1 cellular context compared by ENCODE assay signal in genomic region chr3:59857589-59858346, GRCh38.
TF ChIP-seq lines count a peak whose summit lies in the region.

No MANE protein-coding gene starts in this region.

TF ChIP-seq in GM12878, 131 proteins besides CTCF, POLR2A, EP300 and RAD21 (continued from another document and continues in another):
- TF ChIP-seq ZZZ3 (IDR thresholded peaks at IDR 0.05; ENCODE audit: control insufficient read depth, insufficient read length, low read depth) (no peak), NFYA (IDR thresholded peaks at IDR 0.05; ENCODE audit: borderline replicate concordance, low read depth, low read length) (no peak), SUZ12 (IDR thresholded peaks at IDR 0.05; ENCODE audit: unreplicated experiment) (no peak), BCLAF1 (IDR thresholded peaks at IDR 0.05) (no peak), ETV6 (conservative IDR thresholded peaks at IDR 0.05 in 1 of 2, IDR thresholded peaks at IDR 0.05 in 1 of 2; ENCODE audit: borderline replicate concordance in 1 of 2, low read depth in 1 of 2) (no peak), ATF2 (IDR thresholded peaks at IDR 0.05; ENCODE audit: low read length) (0 out of 2 replicates have a peak, but pooled peaks have one; percentile 16), ZBTB4 (CRISPR knock-in tag; IDR thresholded peaks at IDR 0.05) (no peak), PAX8 (IDR thresholded peaks at IDR 0.05) (no peak), ZBTB40 (IDR thresholded peaks at IDR 0.05; ENCODE audit: borderline replicate concordance) (no peak), SPI1 (IDR thresholded peaks at IDR 0.05; ENCODE audit: borderline replicate concordance, insufficient read depth, low read depth, low read length) (peak; percentile 75; the same call in 1 of the 2 replicates), JUND (IDR thresholded peaks at IDR 0.05; ENCODE audit: low read depth, low read length) (no peak), MLLT1 (IDR thresholded peaks at IDR 0.05) (no peak), MEF2B (IDR thresholded peaks at IDR 0.05; ENCODE audit: partially characterized antibody, poor library complexity, severe bottlenecking) (no peak), JUNB (IDR thresholded peaks at IDR 0.05) (no peak), HDAC6 (IDR thresholded peaks at IDR 0.05; ENCODE audit: unreplicated experiment) (no peak), RBBP5 (conservative IDR thresholded peaks at IDR 0.05) (no peak), ZNF384 (IDR thresholded peaks at IDR 0.05; ENCODE audit: borderline replicate concordance, low read depth, low read length) (peak; percentile 64), RELB (IDR thresholded peaks at IDR 0.05; ENCODE audit: low read depth) (no peak), TCF3 (IDR thresholded peaks at IDR 0.05; ENCODE audit: borderline replicate concordance, insufficient read depth, low read depth, low read length) (no peak), EGR1 (IDR thresholded peaks at IDR 0.05; ENCODE audit: borderline replicate concordance in 1 of 2, low read depth in 2 of 2, low read length in 2 of 2) (no peak), LARP7 (IDR thresholded peaks at IDR 0.05) (no peak), ZNF217 (IDR thresholded peaks at IDR 0.05) (no peak), RAD51 (IDR thresholded peaks at IDR 0.05) (no peak), SMARCA5 (IDR thresholded peaks at IDR 0.05) (no peak), KLF5 (IDR thresholded peaks at IDR 0.05; ENCODE audit: partially characterized antibody) (no peak), SMAD1 (IDR thresholded peaks at IDR 0.05; ENCODE audit: low read depth, partially characterized antibody) (no peak), ZNF622 (IDR thresholded peaks at IDR 0.05) (no peak), CHD2 (IDR thresholded peaks at IDR 0.05; ENCODE audit: borderline replicate concordance, low read depth, low read length) (no peak), YY1 (IDR thresholded peaks at IDR 0.05; ENCODE audit: low read depth, low read length) (peak; percentile 77), E2F8 (IDR thresholded peaks at IDR 0.05; ENCODE audit: low read depth, partially characterized antibody) (no peak), ZBTB33 (IDR thresholded peaks at IDR 0.05) (no peak), POLR2AphosphoS5 (IDR thresholded peaks at IDR 0.05; ENCODE audit: low read length) (no peak), POLR2AphosphoS2 (IDR thresholded peaks at IDR 0.05; ENCODE audit: low read depth, low read length) (no peak), BMI1 (IDR thresholded peaks at IDR 0.05; ENCODE audit: borderline replicate concordance) (no peak), MEF2A (IDR thresholded peaks at IDR 0.05; ENCODE audit: insufficient read depth, low read depth, low read length) (0 out of 2 replicates have a peak, but pooled peaks have one; percentile 19)
